Comparison of ENCODE assay signal across 23 cellular contexts in the genomic region with DNA sequence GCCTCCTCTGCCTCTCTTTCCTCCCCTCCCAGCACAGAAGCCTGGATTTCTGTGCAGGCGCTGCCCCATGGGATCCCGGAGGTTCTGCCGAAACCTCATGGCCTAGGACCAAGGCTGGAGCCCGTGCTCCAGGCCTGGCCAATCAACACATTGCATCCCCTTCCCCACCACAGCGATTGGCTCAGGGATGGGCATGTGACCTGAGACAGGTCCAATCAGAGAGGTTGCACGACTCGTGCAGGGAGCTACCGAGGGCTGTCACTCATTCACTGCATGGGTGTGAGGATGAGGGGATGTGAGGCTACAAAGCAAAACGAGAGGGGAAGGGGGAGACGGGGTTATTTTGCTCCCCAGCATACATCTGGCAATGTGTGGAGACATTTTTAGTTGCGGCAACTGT. TPM values are rescaled to one million over a fixed set of nuclear protein-coding genes. Genes with fewer than 3 reads are reported as not detected.
"Had no signal": no experiment of that assay in that cellular context is flagged by ENCODE, and none has a peak within 500 bp of the region (broad histone marks: within the 10 kb centered on the region; RNA-seq: fewer than 3 reads in every experiment).

No MANE protein-coding gene starts in this region.

- H3K4me1 ChIP-seq: ascending aorta had no signal

- DNase-seq: activated CD4-positive, alpha-beta memory T cell treated with anti-CD3 and anti-CD28 coated beads, Interleukin-2, amount 10 ng/mL, durations not matched to agents 7 days and 5 days; activated CD4-positive, alpha-beta T cell treated with anti-CD3 and anti-CD28 coated beads for 36 hours; activated CD4-positive, alpha-beta T cell treated with anti-CD3 and anti-CD28 coated beads, Interleukin-2, amount 50 U/mL, for 1 hour; activated CD4-positive, CD25-positive, alpha-beta regulatory T cell; activated CD8-positive, alpha-beta memory T cell treated with anti-CD3 and anti-CD28 coated beads, Interleukin-2, amount 50 U/mL, for 4 hours; activated naive CD4-positive, alpha-beta T cell; NCI-H1092; NCI-H1417 treated with DMSO at 0.1 percent for 48 hours; NCI-H1694 treated with DMSO at 0.1 percent for 48 hours; NCI-H2029 treated with DMSO at 0.1 percent for 48 hours; NCI-H345; NCI-H510A; NCI-H82; SIG-M5; T-cell; T-helper 2 cell; T1000 had no signal

- H3K9me3 ChIP-seq: ascending aorta had no signal

- H3K27me3 ChIP-seq: ascending aorta had no signal

- H3K27ac ChIP-seq: ascending aorta, SK-N-MC had no signal

- ATAC-seq: activated CD4-positive, alpha-beta T cell treated with anti-CD3 and anti-CD28 coated beads for 36 hours; T-cell had no signal

- H3K36me3 ChIP-seq: ascending aorta had no signal

- H3K4me3 ChIP-seq: ascending aorta, SK-N-MC had no signal

RNA-seq across cellular contexts. Expression of gene CELA2B, which starts 3.3 kb away (rescaled TPM):
- total RNA-seq: activated CD4-positive, alpha-beta memory T cell treated with anti-CD3 and anti-CD28 coated beads, Interleukin-2, amount 10 ng/mL, durations not matched to agents 7 days and 5 days; activated CD4-positive, alpha-beta T cell treated with anti-CD3 and anti-CD28 coated beads for 36 hours; ascending aorta; LHCN-M2; MCF 10A; OCI-LY7; RPMI7951 had no signal

RNA-seq across cellular contexts. Expression of gene CELA2A, which starts 16.1 kb away (rescaled TPM):
- total RNA-seq: activated CD4-positive, alpha-beta memory T cell treated with anti-CD3 and anti-CD28 coated beads, Interleukin-2, amount 10 ng/mL, durations not matched to agents 7 days and 5 days; activated CD4-positive, alpha-beta T cell treated with anti-CD3 and anti-CD28 coated beads for 36 hours; ascending aorta; LHCN-M2; MCF 10A; OCI-LY7; RPMI7951 had no signal

RNA-seq across cellular contexts. Expression of gene CTRC, which starts 34.4 kb away (rescaled TPM):
- total RNA-seq: activated CD4-positive, alpha-beta T cell treated with anti-CD3 and anti-CD28 coated beads for 36 hours; ascending aorta; LHCN-M2; MCF 10A; OCI-LY7 had no signal
